Comparison of ENCODE assay signal across 8 cellular contexts in genomic region chr9:73900-74525, GRCh38. TPM values are rescaled to one million over a fixed set of nuclear protein-coding genes. Genes with fewer than 3 reads are reported as not detected.
DNase-seq lines count a peak whose midpoint lies in the region; ATAC-seq and TF ChIP-seq lines count a peak whose summit lies in the region.
"Not testable (repeated sequence)": the region's sequence is repeated elsewhere in the genome, so short reads cannot be mapped to it uniquely, and the experiment has no call there.

No MANE protein-coding gene starts in this region.

- H3K4me3 ChIP-seq in ACC112 (ENCODE audit: low read depth, low read length) (peak overlapping the region; percentile 70), HUES48 (ENCODE audit: low read depth, low read length) (peak overlapping the region; percentile 47; the same call in 1 of the 2 replicates), brain microvascular endothelial cell (ENCODE audit: low read depth, low read length) (peak overlapping the region; percentile 41), foreskin fibroblast (ENCODE audit: low read depth in 1 of 2, low read length in 2 of 2) (peak overlapping the region; percentile 36 to 54), neural progenitor cell (peak overlapping the region; percentile 49)

- H3K27ac ChIP-seq in ACC112 (ENCODE audit: low read depth, low read length); HUES48 (ENCODE audit: low read depth, low read length); brain microvascular endothelial cell; neural progenitor cell: not testable (repeated sequence)

- POLR2A ChIA-PET in activated CD4-positive, alpha-beta memory T cell treated with anti-CD3 and anti-CD28 coated beads for 36 hours (lab: Charles Lee) = not testable (repeated sequence)

- not testable (repeated sequence) for H3K27me3 Mint-ChIP-seq in activated CD4-positive, alpha-beta memory T cell treated with anti-CD3 and anti-CD28 coated beads for 36 hours
- H3K27me3 Mint-ChIP-seq in neural progenitor cell (ENCODE audit: insufficient read depth, low read depth) = peaks cover 11% of the 10 kb centered on the region

- not testable (repeated sequence) for H3K79me2 ChIP-seq in ACC112 (ENCODE audit: control insufficient read depth, insufficient read depth, low read length, unreplicated experiment); neural progenitor cell (ENCODE audit: low read depth)

- not testable (repeated sequence) for H3K4me1 Mint-ChIP-seq in activated CD4-positive, alpha-beta memory T cell treated with anti-CD3 and anti-CD28 coated beads for 36 hours (ENCODE audit: low read depth); neural progenitor cell; stimulated activated effector memory CD8-positive, alpha-beta T cell treated with anti-CD3 and anti-CD28 coated beads, Interleukin-12 subunit alpha, Interleukin-12 subunit beta, amount 100 ng/mL, for 72 hours

- H3K36me3 ChIP-seq in ACC112 (ENCODE audit: insufficient read depth, low read length); HUES48 (ENCODE audit: control insufficient read depth, insufficient read depth, low read length); brain microvascular endothelial cell (replicated peaks); neural progenitor cell: not testable (repeated sequence)

- H3K27ac Mint-ChIP-seq in activated CD4-positive, alpha-beta memory T cell treated with anti-CD3 and anti-CD28 coated beads for 36 hours = peak overlapping the region; percentile 33
- not testable (repeated sequence) for H3K27ac Mint-ChIP-seq in neural progenitor cell; stimulated activated effector memory CD8-positive, alpha-beta T cell treated with anti-CD3 and anti-CD28 coated beads, Interleukin-12 subunit alpha, Interleukin-12 subunit beta, amount 100 ng/mL, for 72 hours

- not testable (repeated sequence) for ATAC-seq in stimulated activated effector memory CD8-positive, alpha-beta T cell treated with anti-CD3 and anti-CD28 coated beads, Interleukin-12 subunit alpha, Interleukin-12 subunit beta, amount 100 ng/mL, for 72 hours

- H3K36me3 Mint-ChIP-seq in activated CD4-positive, alpha-beta memory T cell treated with anti-CD3 and anti-CD28 coated beads for 36 hours; neural progenitor cell; stimulated activated effector memory CD8-positive, alpha-beta T cell treated with anti-CD3 and anti-CD28 coated beads, Interleukin-12 subunit alpha, Interleukin-12 subunit beta, amount 100 ng/mL, for 72 hours: not testable (repeated sequence)

- CTCF ChIA-PET in activated CD4-positive, alpha-beta memory T cell treated with anti-CD3 and anti-CD28 coated beads for 36 hours (lab: Charles Lee) = not testable (repeated sequence)

- not testable (repeated sequence) for H3F3A ChIP-seq in neural progenitor cell (ENCODE audit: low read depth)

- H3K27me3 ChIP-seq in ACC112 (ENCODE audit: insufficient read depth, low read length); brain microvascular endothelial cell (replicated peaks): not testable (repeated sequence)
- H3K27me3 ChIP-seq in HUES48 (ENCODE audit: control insufficient read depth, insufficient read depth, low read length) (peaks cover 32% of the 10 kb centered on the region), neural progenitor cell (peaks cover 68% of the 10 kb centered on the region)

- H3K9ac ChIP-seq in HUES48 (ENCODE audit: low read depth, low read length); neural progenitor cell: not testable (repeated sequence)

- not testable (repeated sequence) for H3K9me3 Mint-ChIP-seq in activated CD4-positive, alpha-beta memory T cell treated with anti-CD3 and anti-CD28 coated beads for 36 hours; neural progenitor cell; stimulated activated effector memory CD8-positive, alpha-beta T cell treated with anti-CD3 and anti-CD28 coated beads, Interleukin-12 subunit alpha, Interleukin-12 subunit beta, amount 100 ng/mL, for 72 hours

- not testable (repeated sequence) for H4K20me1 ChIP-seq in neural progenitor cell (ENCODE audit: low read depth)

- not testable (repeated sequence) for H3K9me3 ChIP-seq in HUES48 (ENCODE audit: control insufficient read depth, insufficient read depth, low read length); neural progenitor cell (ENCODE audit: low read depth)

- not testable (repeated sequence) for DNase-seq in activated CD4-positive, alpha-beta memory T cell treated with anti-CD3 and anti-CD28 coated beads for 36 hours; brain microvascular endothelial cell; foreskin fibroblast; neural progenitor cell (ENCODE audit: low spot score); stimulated activated effector memory CD8-positive, alpha-beta T cell treated with anti-CD3 and anti-CD28 coated beads, Interleukin-12 subunit alpha, Interleukin-12 subunit beta, amount 100 ng/mL, for 72 hours (ENCODE audit: low spot score in 2 of 2)
- peak; percentile 20 for DNase-seq in left kidney (ENCODE audit: low read depth, low spot score)

- not testable (repeated sequence) for TF ChIP-seq CTCF in brain microvascular endothelial cell (IDR thresholded peaks at IDR 0.05; ENCODE audit: low read depth, low read length, missing control alignments); foreskin fibroblast (IDR thresholded peaks at IDR 0.05; ENCODE audit: low read depth, low read length); neural progenitor cell (IDR thresholded peaks at IDR 0.05)

- H2AFZ ChIP-seq in ACC112 (ENCODE audit: low read length, unreplicated experiment) = not testable (repeated sequence)
- H2AFZ ChIP-seq in neural progenitor cell (replicated peaks) = peak overlapping the region; percentile 87

- in situ Hi-C loops in brain microvascular endothelial cell (cut with HindIII; ENCODE audit: low pct_ligation_motif_present, low sequenced_read_pairs) = not testable (repeated sequence)

- peak overlapping the region; percentile 82 for H3K4me2 ChIP-seq in neural progenitor cell

- H3K4me3 Mint-ChIP-seq in activated CD4-positive, alpha-beta memory T cell treated with anti-CD3 and anti-CD28 coated beads for 36 hours = peak overlapping the region; percentile 71
- H3K4me3 Mint-ChIP-seq in neural progenitor cell = peak overlapping the region; percentile 78
- H3K4me3 Mint-ChIP-seq in stimulated activated effector memory CD8-positive, alpha-beta T cell treated with anti-CD3 and anti-CD28 coated beads, Interleukin-12 subunit alpha, Interleukin-12 subunit beta, amount 100 ng/mL, for 72 hours = peak overlapping the region; percentile 56

- intact Hi-C loops in activated CD4-positive, alpha-beta memory T cell treated with anti-CD3 and anti-CD28 coated beads for 36 hours (cut with micrococcal nuclease) = not testable (repeated sequence)

- H3K4me1 ChIP-seq in ACC112 (ENCODE audit: control insufficient read depth, insufficient read depth, low read length, unreplicated experiment); HUES48 (ENCODE audit: control insufficient read depth, insufficient read depth, low read length); neural progenitor cell: not testable (repeated sequence)

RNA-seq across cellular contexts. Expression of gene FOXD4, which starts 44.2 kb away (rescaled TPM):
- total RNA-seq in activated CD4-positive, alpha-beta memory T cell treated with anti-CD3 and anti-CD28 coated beads for 36 hours = not detected
- total RNA-seq in neural progenitor cell (ENCODE audit: low replicate concordance) = 0.12 TPM in 1 of 2 replicates, not detected in the other

RNA-seq across cellular contexts. Expression of gene WASHC1, which starts 44.8 kb away (rescaled TPM):
- 10 to 100 TPM; 20.8 to 22.3 TPM for total RNA-seq in activated CD4-positive, alpha-beta memory T cell treated with anti-CD3 and anti-CD28 coated beads for 36 hours
- 4.3 and 8.4 TPM in 2 replicates for total RNA-seq in neural progenitor cell (ENCODE audit: low replicate concordance)
